27 cellular contexts compared by ENCODE assay signal in the genomic region with DNA sequence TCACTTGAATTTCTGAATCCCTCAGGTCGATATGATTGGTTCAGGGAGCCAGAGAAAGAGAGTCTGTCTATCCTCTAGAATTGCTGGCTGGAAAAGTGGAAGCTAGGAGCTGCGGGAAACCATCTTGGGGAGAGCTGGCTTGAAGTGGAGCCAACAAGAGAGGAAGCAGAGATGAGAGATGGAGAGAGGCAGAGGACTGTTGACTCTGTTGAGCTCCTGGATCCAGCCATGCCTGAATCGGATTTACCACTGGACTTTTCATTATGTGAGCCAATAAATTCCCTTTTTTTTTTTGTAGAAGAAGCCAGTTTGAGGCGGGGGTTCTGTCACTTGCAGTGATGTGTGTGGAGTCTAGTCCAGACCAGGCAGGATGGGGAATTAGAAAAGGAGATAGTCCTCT.
"Had no signal": no experiment of that assay in that cellular context is flagged by ENCODE, and none has a peak within 500 bp of the region (broad histone marks: within the 10 kb centered on the region; RNA-seq: fewer than 3 reads in every experiment).

No MANE protein-coding gene starts in this region.

- H3K36me3 ChIP-seq: left lung, lower lobe of right lung, neural progenitor cell, ovary, sigmoid colon, spleen, suprapubic skin, thoracic aorta, tibial artery, upper lobe of right lung had no signal

- H3K9me3 ChIP-seq: left lung, lower lobe of right lung, ovary, sigmoid colon, spleen, suprapubic skin, thoracic aorta, tibial artery, upper lobe of right lung had no signal

- H3K4me1 ChIP-seq: neural progenitor cell, sigmoid colon, tibial artery had no signal

- FAIRE-seq: islet of Langerhans, kidney, small intestine, urothelium cell line had no signal

- ATAC-seq: left colon; left lung; lower lobe of right lung; natural killer cell; right cardiac atrium; stimulated activated effector memory CD8-positive, alpha-beta T cell treated with anti-CD3 and anti-CD28 coated beads, Interleukin-12 subunit alpha, Interleukin-12 subunit beta, amount 100 ng/mL, for 72 hours; upper lobe of right lung had no signal

- H3K4me2 ChIP-seq: neural progenitor cell had no signal

- DNase-seq: hypothalamus; immature natural killer cell; kidney; left colon; left lung; lower lobe of right lung; mammary epithelial cell; mesenchymal stem cell; naive B cell; natural killer cell; nephron progenitor cell; ovary; right cardiac atrium; sigmoid colon; small intestine; spleen; stimulated activated CD4-positive, alpha-beta T cell treated with anti-CD3 and anti-CD28 coated beads, Interleukin-4, amount 100 ng/mL, for 24 hours; stimulated activated naive CD4-positive, alpha-beta T cell; tibial artery; trophoblast cell had no signal

- H3K27me3 ChIP-seq: left lung, neural progenitor cell, ovary, sigmoid colon, spleen, suprapubic skin, tibial artery, upper lobe of right lung had no signal

- H3K9ac ChIP-seq: neural progenitor cell had no signal

- H3K4me3 ChIP-seq: left lung, lower lobe of right lung, neural progenitor cell, ovary, sigmoid colon, spleen, suprapubic skin, thoracic aorta, tibial artery, upper lobe of right lung had no signal

- H2AFZ ChIP-seq: neural progenitor cell had no signal

- H3K27ac ChIP-seq: left lung, lower lobe of right lung, neural progenitor cell, ovary, sigmoid colon, suprapubic skin, thoracic aorta, tibial artery, upper lobe of right lung had no signal
